In genomic region chr5:82445729-82446349, GRCh38 we compare ENCODE assay signal across 22 cellular contexts.
DNase-seq lines count a peak whose midpoint lies in the region; ATAC-seq, FAIRE-seq and TF ChIP-seq lines count a peak whose summit lies in the region.
"Had no signal": no experiment of that assay in that cellular context is flagged by ENCODE, and none has a peak within 500 bp of the region (broad histone marks: within the 10 kb centered on the region; RNA-seq: fewer than 3 reads in every experiment).

No MANE protein-coding gene starts in this region.

- no peaks in the 10 kb centered on the region; a peak in 1 of 5 replicates for H3K36me3 ChIP-seq in HepG2 (replicated peaks in 1 of 2; ENCODE audit: control insufficient read depth in 1 of 2, insufficient read depth in 2 of 2, low read length in 2 of 2)
- no peaks in the 10 kb centered on the region for H3K36me3 ChIP-seq in right lobe of liver
- H3K36me3 ChIP-seq: BE2C had no signal

- H2AFZ ChIP-seq in HepG2 (ENCODE audit: low read length): no peak overlapping the region

- no peak for FAIRE-seq in HepG2 (lab: Jason Lieb, UNC)
- FAIRE-seq: A204.1, RCC 7860 had no signal

- WGBS in HepG2 (ENCODE audit: low lambda C conversion rate): 39% methylated on average over 3 of the region's 3 CpGs
- WGBS in right lobe of liver (ENCODE audit: insufficient coverage, low coverage, low lambda C conversion rate, missing lambda C conversion rate): 71% methylated on average over 3 of the region's 3 CpGs

- no peak for TF ChIP-seq CTCF in HepG2 (CRISPR knock-in tag; IDR thresholded peaks at IDR 0.05)
- TF ChIP-seq CTCF in right lobe of liver (IDR thresholded peaks at IDR 0.05): no peak

- no peaks in the 10 kb centered on the region for H3K27me3 ChIP-seq in HepG2 (ENCODE audit: control insufficient read depth in 1 of 2, insufficient read depth in 2 of 2, low read length in 2 of 2)
- no peaks in the 10 kb centered on the region for H3K27me3 ChIP-seq in right lobe of liver
- H3K27me3 ChIP-seq: BE2C had no signal

- H4K20me1 ChIP-seq in HepG2 (ENCODE audit: insufficient read depth, low read length): no peaks in the 10 kb centered on the region

- no peak for TF ChIP-seq RAD21 in HepG2 (CRISPR knock-in tag; IDR thresholded peaks at IDR 0.05)

- CTCF ChIA-PET in HepG2 (lab: Yijun Ruan, JAX; ENCODE audit: low intra/inter-chr PET ratio, low total read pairs): no interaction called here

- no peak for TF ChIP-seq POLR2A in HepG2 (IDR thresholded peaks at IDR 0.05; ENCODE audit: insufficient read depth in 1 of 2, low read depth in 2 of 2, low read length in 2 of 2)
- no peak for TF ChIP-seq POLR2A in right lobe of liver (IDR thresholded peaks at IDR 0.05)

- no peaks in the 10 kb centered on the region for H3K79me2 ChIP-seq in HepG2 (ENCODE audit: insufficient read depth, low read length)

- BruUV-seq in HepG2 (replicated peaks; lab: Mats Ljungman, UMichigan): no TSS peak

- no peak for TF ChIP-seq EP300 in HepG2 (IDR thresholded peaks at IDR 0.05; ENCODE audit: low read depth in 2 of 2, low read length in 2 of 2)
- no peak for TF ChIP-seq EP300 in HepG2 (CRISPR knock-in tag; IDR thresholded peaks at IDR 0.05; ENCODE audit: borderline replicate concordance)

- DNase-seq in HepG2 (ENCODE audit: low spot score) (no peak), right lobe of liver (no peak), left kidney (ENCODE audit: low read depth, low spot score) (peak; percentile 93), sciatic nerve (ENCODE audit: low spot score) (no peak), islet precursor cell (no peak), SW480 (ENCODE audit: low spot score) (no peak)
- no peak for DNase-seq in stimulated activated CD4-positive, alpha-beta T cell treated with anti-CD3 and anti-CD28 coated beads, Interleukin-4, amount 100 ng/mL, for 1 hour
- DNase-seq: BE2C; CD4-positive, CD25-positive, alpha-beta regulatory T cell; COR-L47; DMS 273 treated with DMSO at 0.1 percent for 48 hours; DND-41; H7; HFFc6; NCI-H1048; NCI-H1436 treated with DMSO at 0.1 percent for 48 hours; NCI-H2029; NCI-H345; NCI-H524 treated with DMSO at 0.1 percent for 48 hours; Right ventricle myocardium superior had no signal

- H3K27ac ChIP-seq in HepG2 (ENCODE audit: extremely low read length, insufficient read depth, low read length) (no peak overlapping the region), right lobe of liver (no peak overlapping the region)

- ATAC-seq in HepG2 (no peak), right lobe of liver (no peak), sciatic nerve (peak; percentile 16)

- H3K9me3 ChIP-seq in HepG2 (ENCODE audit: low read length) (no peaks in the 10 kb centered on the region), right lobe of liver (no peaks in the 10 kb centered on the region)
- H3K9me3 ChIP-seq: BE2C had no signal

- peaks cover 38% of the 10 kb centered on the region for H3K4me1 ChIP-seq in HepG2 (ENCODE audit: insufficient read depth, low read length)
- H3K4me1 ChIP-seq in right lobe of liver: no peaks in the 10 kb centered on the region

- H3K4me3 ChIP-seq in HepG2 (replicated peaks in 1 of 3; ENCODE audit: insufficient read depth in 1 of 3, low read depth in 2 of 3, low read length in 3 of 3): no peak overlapping the region
- H3K4me3 ChIP-seq in right lobe of liver: no peak overlapping the region

- no peak overlapping the region for H3K4me2 ChIP-seq in HepG2 (ENCODE audit: low read depth, low read length)

- in situ Hi-C loops in HepG2 (cut with HindIII; ENCODE audit: extremely low pct_ligation_motif_present, low pct_unique_long_range_greater_than_20kb): no loop called here

- POLR2A ChIA-PET in HepG2 (lab: Yijun Ruan, JAX): no interaction called here

- H3K9ac ChIP-seq in HepG2 (ENCODE audit: insufficient read depth, low read depth, low read length): no peak overlapping the region

- intact Hi-C loops in HepG2 (cut with micrococcal nuclease; ENCODE audit: unreplicated experiment) (no loop called here), right lobe of liver (cut with DNase I) (no loop called here), sciatic nerve (cut with DNase I) (no loop called here)

TF ChIP-seq in HepG2, 621 proteins besides CTCF, POLR2A, EP300 and RAD21:
- TF ChIP-seq HNF4A (CRISPR knock-in tag; IDR thresholded peaks at IDR 0.05) (peak; percentile 40; the same call in 1 of the 2 replicates), DMAP1 (CRISPR knock-in tag; IDR thresholded peaks at IDR 0.05) (no peak)
